24 cellular contexts compared by ENCODE assay signal in the genomic region with DNA sequence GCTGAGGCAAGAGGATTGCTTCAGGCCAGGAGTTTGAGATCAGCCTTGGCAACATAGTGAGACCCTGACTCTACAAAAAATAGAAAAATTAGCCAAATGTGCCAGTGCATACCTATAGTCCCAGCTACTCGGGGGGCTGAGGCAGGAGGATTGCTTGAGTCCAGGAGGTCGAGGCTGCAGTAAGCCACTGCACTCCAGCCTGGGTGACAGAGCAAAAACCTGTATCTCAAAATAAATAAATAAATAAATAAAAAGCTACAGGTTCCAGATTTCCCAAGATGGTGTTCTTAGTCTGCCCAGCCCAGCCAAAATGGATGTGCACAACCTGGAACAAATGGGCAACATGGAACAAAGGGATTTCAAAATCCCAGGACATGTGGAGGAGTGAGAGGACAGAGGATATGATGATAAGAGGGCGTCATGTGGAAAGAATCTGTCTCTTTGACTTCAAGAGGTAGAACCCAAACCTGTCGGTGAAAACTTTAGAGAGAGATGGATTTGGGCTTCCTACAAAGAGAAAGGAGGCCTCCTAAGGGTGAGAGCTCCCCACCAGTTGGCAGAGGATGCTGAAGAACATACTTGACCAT. TPM values are rescaled to one million over a fixed set of nuclear protein-coding genes. Genes with fewer than 3 reads are reported as not detected.
DNase-seq lines count a peak whose midpoint lies in the region; ATAC-seq and TF ChIP-seq lines count a peak whose summit lies in the region.
"Had no signal": no experiment of that assay in that cellular context is flagged by ENCODE, and none has a peak within 500 bp of the region (broad histone marks: within the 10 kb centered on the region; RNA-seq: fewer than 3 reads in every experiment).

No MANE protein-coding gene starts in this region.

- WGBS in gastroesophageal sphincter (ENCODE audit: low coverage in 1 of 2), 2 donors, result 82 to 100% methylated on average over 3 to 4 of the region's 4 CpGs

- peaks cover 14% of the 10 kb centered on the region for H3K27me3 Mint-ChIP-seq in activated CD4-positive, alpha-beta T cell treated with anti-CD3 and anti-CD28 coated beads, Interleukin-2, amount 10 ng/mL, durations not matched to agents 24 days and 14 days
- H3K27me3 Mint-ChIP-seq in activated CD4-positive, alpha-beta T cell treated with anti-CD3 and anti-CD28 coated beads, Interleukin-2, amount 10 ng/mL, durations not matched to agents 7 days and 5 days, result peaks cover 41% of the 10 kb centered on the region
- peaks cover 4 to 19% of the 10 kb centered on the region in 2 donors for H3K27me3 Mint-ChIP-seq in CD4-positive, alpha-beta memory T cell
- H3K27me3 Mint-ChIP-seq in activated T-helper 17 cell treated with anti-CD3 and anti-CD28 coated beads, Interleukin-2, amount 50 U/mL, for 72 hours, result peaks cover 9% of the 10 kb centered on the region
- peaks cover 11% of the 10 kb centered on the region for H3K27me3 Mint-ChIP-seq in mesothelial cell of epicardium (ENCODE audit: low read depth)

- TF ChIP-seq EP300 in gastroesophageal sphincter (IDR thresholded peaks at IDR 0.05), result no peak

- peaks cover 41% of the 10 kb centered on the region for H3K4me1 Mint-ChIP-seq in activated CD4-positive, alpha-beta T cell treated with anti-CD3 and anti-CD28 coated beads, Interleukin-2, amount 10 ng/mL, durations not matched to agents 24 days and 14 days
- peaks cover 23% of the 10 kb centered on the region for H3K4me1 Mint-ChIP-seq in activated CD4-positive, alpha-beta T cell treated with anti-CD3 and anti-CD28 coated beads, Interleukin-2, amount 10 ng/mL, durations not matched to agents 7 days and 5 days
- peaks cover 22 to 59% (median 39%) of the 10 kb centered on the region in 4 donors for H3K4me1 Mint-ChIP-seq in CD4-positive, alpha-beta memory T cell
- H3K4me1 Mint-ChIP-seq in activated T-helper 17 cell treated with anti-CD3 and anti-CD28 coated beads, Interleukin-2, amount 50 U/mL, for 72 hours, result peaks cover 20% of the 10 kb centered on the region
- peaks cover 35% of the 10 kb centered on the region for H3K4me1 Mint-ChIP-seq in mesothelial cell of epicardium

- intact Hi-C loops in activated CD4-positive, alpha-beta T cell treated with anti-CD3 and anti-CD28 coated beads, Interleukin-2, amount 10 ng/mL, durations not matched to agents 24 days and 14 days (cut with micrococcal nuclease), result loop anchor here (2.0 to 10.0 kb wide), 5 partner anchors 20 to 522 kb away; partner anchors contain the start of gene LGALS8
- intact Hi-C loops in CD4-positive, alpha-beta memory T cell (cut with micrococcal nuclease), result loop anchor here (5.0 kb wide), 1 partner anchor 120 kb away; no protein-coding TSS in a partner anchor
- intact Hi-C loops in Right ventricle myocardium inferior (cut with DNase I), result no loop called here

- peaks cover 20% of the 10 kb centered on the region for H3K4me1 ChIP-seq in CD4-positive, alpha-beta memory T cell (ENCODE audit: insufficient read depth, low read length)
- peaks cover 0 to 18% (median 10%) of the 10 kb centered on the region in 3 donors for H3K4me1 ChIP-seq in gastroesophageal sphincter

- H3K36me3 Mint-ChIP-seq in activated CD4-positive, alpha-beta T cell treated with anti-CD3 and anti-CD28 coated beads, Interleukin-2, amount 10 ng/mL, durations not matched to agents 24 days and 14 days (ENCODE audit: low read depth), result peaks cover 20% of the 10 kb centered on the region
- H3K36me3 Mint-ChIP-seq in activated CD4-positive, alpha-beta T cell treated with anti-CD3 and anti-CD28 coated beads, Interleukin-2, amount 10 ng/mL, durations not matched to agents 7 days and 5 days (ENCODE audit: low read depth), result peaks cover 1% of the 10 kb centered on the region
- H3K36me3 Mint-ChIP-seq in CD4-positive, alpha-beta memory T cell, result peaks cover 0 to 7% of the 10 kb centered on the region in 2 donors
- peaks cover 8% of the 10 kb centered on the region for H3K36me3 Mint-ChIP-seq in activated T-helper 17 cell treated with anti-CD3 and anti-CD28 coated beads, Interleukin-2, amount 50 U/mL, for 72 hours (ENCODE audit: low read depth)
- peaks cover 4% of the 10 kb centered on the region for H3K36me3 Mint-ChIP-seq in mesothelial cell of epicardium

- POLR2A ChIA-PET in activated CD4-positive, alpha-beta T cell treated with anti-CD3 and anti-CD28 coated beads, Interleukin-2, amount 10 ng/mL, durations not matched to agents 7 days and 5 days (lab: Charles Lee), result no interaction called here
- POLR2A ChIA-PET in CD4-positive, alpha-beta memory T cell (lab: Charles Lee; ENCODE audit: partially characterized antibody), result interaction anchor here (4.1 kb wide), 1 partner anchor 19 kb away, joined by 46 read pairs; no protein-coding TSS in a partner anchor

- no peak for DNase-seq in activated CD4-positive, alpha-beta T cell treated with anti-CD3 and anti-CD28 coated beads, Interleukin-2, amount 10 ng/mL, durations not matched to agents 24 days and 14 days
- no peak for DNase-seq in activated CD4-positive, alpha-beta T cell treated with anti-CD3 and anti-CD28 coated beads, Interleukin-2, amount 10 ng/mL, durations not matched to agents 7 days and 5 days
- DNase-seq in CD4-positive, alpha-beta memory T cell, result no peak
- DNase-seq in mesothelial cell of epicardium (ENCODE audit: low spot score in 2 of 2, unreplicated experiment in 2 of 2), result no peak
- DNase-seq in Right ventricle myocardium inferior (ENCODE audit: missing footprints), result no peak
- DNase-seq: 8988T; DMS153; left ventricle myocardium superior; NCI-H1417 treated with DMSO at 0.1 percent for 48 hours; NCI-H2081 treated with DMSO at 0.1 percent for 48 hours; NCI-H226; NCI-H748 treated with DMSO at 0.1 percent for 48 hours; spleen; stimulated activated CD4-positive, alpha-beta T cell treated with anti-CD3 and anti-CD28 coated beads, Interleukin-2, amount 100 ng/mL, for 48 hours; T-helper 1 cell; testis; uterus had no signal

- no peak for ATAC-seq in activated T-helper 17 cell treated with anti-CD3 and anti-CD28 coated beads, Interleukin-2, amount 50 U/mL, for 72 hours (replicated peaks)
- ATAC-seq in Right ventricle myocardium inferior (no peak), gastroesophageal sphincter (no peak), GM21423 (IDR thresholded peaks at IDR 0.05; ENCODE audit: unreplicated experiment) (no peak)
- ATAC-seq: left ventricle myocardium superior had no signal

- H3K9me3 Mint-ChIP-seq in activated CD4-positive, alpha-beta T cell treated with anti-CD3 and anti-CD28 coated beads, Interleukin-2, amount 10 ng/mL, durations not matched to agents 24 days and 14 days, result no peaks in the 10 kb centered on the region
- no peaks in the 10 kb centered on the region for H3K9me3 Mint-ChIP-seq in activated CD4-positive, alpha-beta T cell treated with anti-CD3 and anti-CD28 coated beads, Interleukin-2, amount 10 ng/mL, durations not matched to agents 7 days and 5 days
- peaks cover 0 to 2% (median 0%) of the 10 kb centered on the region in 8 donors for H3K9me3 Mint-ChIP-seq in CD4-positive, alpha-beta memory T cell
- no peaks in the 10 kb centered on the region for H3K9me3 Mint-ChIP-seq in activated T-helper 17 cell treated with anti-CD3 and anti-CD28 coated beads, Interleukin-2, amount 50 U/mL, for 72 hours
- H3K9me3 Mint-ChIP-seq in mesothelial cell of epicardium, result no peaks in the 10 kb centered on the region

- H3K27me3 ChIP-seq in CD4-positive, alpha-beta memory T cell (ENCODE audit: insufficient read depth, low read length), result no peaks in the 10 kb centered on the region
- peaks cover 67% of the 10 kb centered on the region for H3K27me3 ChIP-seq in gastroesophageal sphincter
- H3K27me3 ChIP-seq: right atrium auricular region, testis had no signal

- TF ChIP-seq CTCF in mesothelial cell of epicardium (IDR thresholded peaks at IDR 0.05; ENCODE audit: unreplicated experiment) (no peak), gastroesophageal sphincter (IDR thresholded peaks at IDR 0.05) (no peak)

- H3K27ac Mint-ChIP-seq in activated CD4-positive, alpha-beta T cell treated with anti-CD3 and anti-CD28 coated beads, Interleukin-2, amount 10 ng/mL, durations not matched to agents 24 days and 14 days, result peak overlapping the region; percentile 93
- no peak overlapping the region for H3K27ac Mint-ChIP-seq in activated CD4-positive, alpha-beta T cell treated with anti-CD3 and anti-CD28 coated beads, Interleukin-2, amount 10 ng/mL, durations not matched to agents 7 days and 5 days
- peak overlapping the region in 5 of 7 donors; percentile 60 to 98 (median 91) for H3K27ac Mint-ChIP-seq in CD4-positive, alpha-beta memory T cell
- no peak overlapping the region for H3K27ac Mint-ChIP-seq in activated T-helper 17 cell treated with anti-CD3 and anti-CD28 coated beads, Interleukin-2, amount 50 U/mL, for 72 hours
- no peak overlapping the region for H3K27ac Mint-ChIP-seq in mesothelial cell of epicardium

- H3K4me3 Mint-ChIP-seq in activated CD4-positive, alpha-beta T cell treated with anti-CD3 and anti-CD28 coated beads, Interleukin-2, amount 10 ng/mL, durations not matched to agents 24 days and 14 days, result peak overlapping the region; percentile 96
- no peak overlapping the region for H3K4me3 Mint-ChIP-seq in activated CD4-positive, alpha-beta T cell treated with anti-CD3 and anti-CD28 coated beads, Interleukin-2, amount 10 ng/mL, durations not matched to agents 7 days and 5 days
- peak overlapping the region in 4 of 8 donors; percentile 94 to 98 (median 96) for H3K4me3 Mint-ChIP-seq in CD4-positive, alpha-beta memory T cell
- H3K4me3 Mint-ChIP-seq in activated T-helper 17 cell treated with anti-CD3 and anti-CD28 coated beads, Interleukin-2, amount 50 U/mL, for 72 hours, result peak overlapping the region; percentile 99
- H3K4me3 Mint-ChIP-seq in mesothelial cell of epicardium, result peak overlapping the region; percentile 97

- no peaks in the 10 kb centered on the region for H3K36me3 ChIP-seq in CD4-positive, alpha-beta memory T cell (ENCODE audit: insufficient read depth, low read length)
- no peaks in the 10 kb centered on the region for H3K36me3 ChIP-seq in gastroesophageal sphincter
- H3K36me3 ChIP-seq: right atrium auricular region, SJSA1, spleen, uterus had no signal

- CTCF ChIA-PET in activated CD4-positive, alpha-beta T cell treated with anti-CD3 and anti-CD28 coated beads, Interleukin-2, amount 10 ng/mL, durations not matched to agents 7 days and 5 days (lab: Charles Lee), result interaction anchor here (0.9 to 1.7 kb wide), 2 partner anchors 13 to 23 kb away, joined by 3 to 4 read pairs; no protein-coding TSS in a partner anchor
- CTCF ChIA-PET in CD4-positive, alpha-beta memory T cell (lab: Charles Lee; ENCODE audit: partially characterized antibody), result interaction anchor here (0.9 to 2.3 kb wide), 3 partner anchors 13 to 123 kb away, joined by 3 to 5 read pairs (median 3); no protein-coding TSS in a partner anchor

- H3K27ac ChIP-seq in CD4-positive, alpha-beta memory T cell (ENCODE audit: low read depth, low read length), result no peak overlapping the region
- no peak overlapping the region for H3K27ac ChIP-seq in gastroesophageal sphincter
- H3K27ac ChIP-seq: right atrium auricular region, SJSA1, spleen, testis, uterus had no signal

- H3K4me3 ChIP-seq in CD4-positive, alpha-beta memory T cell (ENCODE audit: low read length in 2 of 2), result no peak overlapping the region
- H3K4me3 ChIP-seq in gastroesophageal sphincter, result no peak overlapping the region
- H3K4me3 ChIP-seq: right atrium auricular region, SJSA1, spleen, testis, uterus had no signal

- no peak for TF ChIP-seq POLR2A in gastroesophageal sphincter (IDR thresholded peaks at IDR 0.05)

- no peaks in the 10 kb centered on the region for H3K9me3 ChIP-seq in CD4-positive, alpha-beta memory T cell (ENCODE audit: control insufficient read depth in 1 of 2, low read length in 2 of 2)
- H3K9me3 ChIP-seq in gastroesophageal sphincter, result no peaks in the 10 kb centered on the region
- H3K9me3 ChIP-seq: right atrium auricular region, SJSA1, spleen, testis, uterus had no signal

RNA-seq across cellular contexts. Expression of gene EDARADD, which starts 3.2 kb away (rescaled TPM):
- total RNA-seq in activated CD4-positive, alpha-beta T cell treated with anti-CD3 and anti-CD28 coated beads, Interleukin-2, amount 10 ng/mL, durations not matched to agents 24 days and 14 days, result 32.0 and 32.6 TPM in 2 replicates
- 1 to 10 TPM; 1.6 to 2.0 TPM for total RNA-seq in activated CD4-positive, alpha-beta T cell treated with anti-CD3 and anti-CD28 coated beads, Interleukin-2, amount 10 ng/mL, durations not matched to agents 7 days and 5 days
- total RNA-seq in CD4-positive, alpha-beta memory T cell, result 1 to 10 TPM; 7.9 to 8.5 TPM
- polyA plus RNA-seq in CD4-positive, alpha-beta memory T cell, result 1 to 10 TPM; 4.7 to 8.0 TPM
- 1 to 10 TPM in 1 of 2 donors, under 1 TPM in 1; 0.95 to 4.0 TPM for total RNA-seq in activated T-helper 17 cell treated with anti-CD3 and anti-CD28 coated beads, Interleukin-2, amount 50 U/mL, for 72 hours
- 16.6 to 18.1 TPM (median 17.0 TPM) in 3 replicates for total RNA-seq in mesothelial cell of epicardium
- total RNA-seq in Right ventricle myocardium inferior, result 1.6 TPM
- 1 to 10 TPM in 1 of 4 donors, under 1 TPM in 2, not detected in 1; 0.27 to 1.7 (median 0.31) TPM for total RNA-seq in gastroesophageal sphincter
- total RNA-seq: endothelial cell of umbilical vein, glomerular endothelial cell, SJSA1 had no signal
- polyA plus RNA-seq: endothelial cell of umbilical vein had no signal

Comparison
In these comparisons a context has a peak if more than half of its experiments do, and no peak if none do; other contexts are left out.
1. H3K27ac Mint-ChIP-seq: peak in activated CD4-positive, alpha-beta T cell treated with anti-CD3 and anti-CD28 coated beads, Interleukin-2, amount 10 ng/mL, durations not matched to agents 24 days and 14 days (single experiment) and CD4-positive, alpha-beta memory T cell (5 of 7); none in activated CD4-positive, alpha-beta T cell treated with anti-CD3 and anti-CD28 coated beads, Interleukin-2, amount 10 ng/mL, durations not matched to agents 7 days and 5 days (single experiment), activated T-helper 17 cell treated with anti-CD3 and anti-CD28 coated beads, Interleukin-2, amount 50 U/mL, for 72 hours (single experiment) and mesothelial cell of epicardium (single experiment).